ENCODE assay signal across 12 cellular contexts in the genomic region with DNA sequence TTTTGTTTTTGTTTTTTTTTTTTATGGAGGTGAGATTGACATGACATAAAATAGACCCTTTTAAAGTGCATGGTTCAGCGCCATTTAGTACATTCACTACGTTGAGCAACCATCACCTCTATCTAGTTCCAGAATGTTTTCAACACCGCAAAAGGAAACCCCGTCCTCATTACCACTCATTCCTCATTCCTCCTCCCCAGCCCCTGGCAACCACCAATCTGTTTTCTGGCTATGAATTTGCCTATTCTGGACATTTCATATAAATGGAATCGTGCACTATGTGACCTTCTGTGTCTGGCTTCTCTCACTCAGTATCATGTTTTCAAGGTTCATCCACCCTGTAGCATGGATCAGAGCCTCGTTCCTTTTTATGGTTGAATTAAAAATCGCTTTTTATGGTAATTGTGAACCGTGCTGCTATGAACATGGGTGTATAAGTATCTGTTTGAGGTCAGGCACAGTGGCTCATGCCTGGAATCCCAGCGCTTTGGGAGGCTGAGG. TPM values are rescaled to one million over a fixed set of nuclear protein-coding genes. Genes with fewer than 3 reads are reported as not detected.
DNase-seq lines count a peak whose midpoint lies in the region; ATAC-seq, FAIRE-seq and TF ChIP-seq lines count a peak whose summit lies in the region.
"Had no signal": no experiment of that assay in that cellular context is flagged by ENCODE, and none has a peak within 500 bp of the region (broad histone marks: within the 10 kb centered on the region; RNA-seq: fewer than 3 reads in every experiment).

No MANE protein-coding gene starts in this region.

- no peaks in the 10 kb centered on the region for H3K9me3 ChIP-seq in CD4-positive, CD25-positive, alpha-beta regulatory T cell (ENCODE audit: control insufficient read depth in 2 of 2, low read length in 2 of 2)
- H3K9me3 ChIP-seq in GM12878 (replicated peaks; ENCODE audit: control insufficient read depth, insufficient read depth, low read length), result no peaks in the 10 kb centered on the region

- no peaks in the 10 kb centered on the region for H3K27me3 ChIP-seq in CD4-positive, CD25-positive, alpha-beta regulatory T cell (ENCODE audit: control insufficient read depth, insufficient read depth, low read length)
- H3K27me3 ChIP-seq in GM12878 (replicated peaks in 1 of 2; ENCODE audit: control insufficient read depth in 2 of 2, insufficient read depth in 2 of 2, low read length in 1 of 2), result no peaks in the 10 kb centered on the region

- H3K36me3 ChIP-seq in CD4-positive, CD25-positive, alpha-beta regulatory T cell (ENCODE audit: control insufficient read depth, insufficient read depth, low read length), result no peaks in the 10 kb centered on the region
- H3K36me3 ChIP-seq in GM12878 (ENCODE audit: control insufficient read depth in 2 of 2, insufficient read depth in 2 of 2, low read length in 1 of 2), result no peaks in the 10 kb centered on the region

- no TSS peak for BruUV-seq in GM12878 (replicated peaks; lab: Mats Ljungman, UMichigan)

- 28% methylated on average over 9 of the region's 9 CpGs for WGBS in GM12878 (ENCODE audit: insufficient coverage, insufficient replicate concordance, low lambda C conversion rate, missing lambda C conversion rate)

- intact Hi-C loops in GM12878 (cut with micrococcal nuclease; ENCODE audit: unreplicated experiment), result no loop called here

- no peaks in the 10 kb centered on the region for H4K20me1 ChIP-seq in GM12878 (ENCODE audit: control insufficient read depth, insufficient read depth)

- ATAC-seq in CD4-positive, CD25-positive, alpha-beta regulatory T cell (ENCODE audit: low read depth in 2 of 2), result no peak
- ATAC-seq in GM12878 (no peak), HG03521 (IDR thresholded peaks at IDR 0.05; ENCODE audit: unreplicated experiment) (no peak), HG02981 (IDR thresholded peaks at IDR 0.05; ENCODE audit: unreplicated experiment) (no peak)

- H3K4me1 Mint-ChIP-seq in CD4-positive, CD25-positive, alpha-beta regulatory T cell, result peaks cover 17 to 77% (median 37%) of the 10 kb centered on the region in 4 donors
- H3K4me1 Mint-ChIP-seq in IgD-negative memory B cell (peaks cover 38 to 51% (median 39%) of the 10 kb centered on the region in 3 donors), nephron (peaks cover 28% of the 10 kb centered on the region)

- H3K4me3 ChIP-seq in CD4-positive, CD25-positive, alpha-beta regulatory T cell (ENCODE audit: low read depth, low read length), result no peak overlapping the region
- no peak overlapping the region for H3K4me3 ChIP-seq in GM12878

- no peak overlapping the region for H2AFZ ChIP-seq in GM12878 (ENCODE audit: control insufficient read depth, low read depth, low read length)

- RAD21 ChIA-PET in GM12878 (lab: Charles Lee; ENCODE audit: unreplicated experiment), result interaction anchor here (2.1 to 12.1 kb wide), 2 partner anchors 11 to 34 kb away, joined by 10 to 270 read pairs; a partner anchor contains a TSS

- H3K9ac ChIP-seq in GM12878 (ENCODE audit: control insufficient read depth, insufficient read depth, low read length), result no peak overlapping the region

- CTCF ChIA-PET in GM12878 (lab: Yijun Ruan, JAX), result interaction anchor here (6.1 kb wide), 1 partner anchor 11 kb away, joined by 70 read pairs; a partner anchor contains a TSS

- H3K36me3 Mint-ChIP-seq in CD4-positive, CD25-positive, alpha-beta regulatory T cell, result no peaks in the 10 kb centered on the region
- H3K36me3 Mint-ChIP-seq in IgD-negative memory B cell, result peaks cover 2% of the 10 kb centered on the region
- no peaks in the 10 kb centered on the region for H3K36me3 Mint-ChIP-seq in nephron (ENCODE audit: low read depth)

- no peak for DNase-seq in CD4-positive, CD25-positive, alpha-beta regulatory T cell
- no peak for DNase-seq in GM12878 (ENCODE audit: low read depth, low spot score)
- DNase-seq in GM13976 (ENCODE audit: low spot score), result no peak
- DNase-seq: islet precursor cell, NCI-H2081, NCI-H82, SHP77 treated with DMSO at 0.1 percent for 48 hours had no signal

- peak overlapping the region; percentile 43 to 84 (median 66) for H3K4me3 Mint-ChIP-seq in CD4-positive, CD25-positive, alpha-beta regulatory T cell
- H3K4me3 Mint-ChIP-seq in IgD-negative memory B cell (peak overlapping the region; percentile 12 to 80 (median 72)), nephron (no peak overlapping the region)

- TF ChIP-seq CTCF in GM12878 (IDR thresholded peaks at IDR 0.05 in 2 of 3, conservative IDR thresholded peaks at IDR 0.05 in 1 of 3; ENCODE audit: control insufficient read depth in 2 of 3, extremely low read depth in 1 of 3, insufficient read depth in 1 of 3, low read depth in 3 of 3, low read length in 3 of 3) (no peak), nephron (IDR thresholded peaks at IDR 0.05; ENCODE audit: unreplicated experiment in 3 of 3) (no peak), GM13976 (IDR thresholded peaks at IDR 0.05; ENCODE audit: borderline replicate concordance, control extremely low read depth, extremely low read depth, insufficient read depth, missing control alignments) (no peak)

- SMC1A ChIA-PET in GM12878 (lab: Charles Lee; ENCODE audit: uncharacterized antibody, unreplicated experiment), result interaction anchor here (1.0 to 1.7 kb wide), 3 partner anchors 9 to 21 kb away, joined by 4 to 6 read pairs (median 4); a partner anchor contains a TSS

- H3K79me2 ChIP-seq in GM12878 (ENCODE audit: control insufficient read depth, insufficient read depth, low read length), result no peaks in the 10 kb centered on the region

- 0 out of 2 replicates have a peak overlapping the region, but pooled peaks have one; percentile 59 for H3K4me2 ChIP-seq in GM12878 (ENCODE audit: control insufficient read depth, insufficient read depth)

- no peak for FAIRE-seq in GM12878 (lab: Jason Lieb, UNC)
- FAIRE-seq: G401.6 had no signal

- POLR2A ChIA-PET in GM12878 (lab: Charles Lee), result interaction anchor here (1.3 to 10.8 kb wide), 2 partner anchors 11 to 61 kb away, joined by 3 to 331 read pairs; a partner anchor contains a TSS

- peak overlapping the region; percentile 66 to 92 (median 92) for H3K27ac Mint-ChIP-seq in CD4-positive, CD25-positive, alpha-beta regulatory T cell
- H3K27ac Mint-ChIP-seq in IgD-negative memory B cell, result peak overlapping the region; percentile 78 to 100 (median 90)
- H3K27ac Mint-ChIP-seq in nephron, result peak overlapping the region in 2 of 3 experiments; percentile 28 to 78

- peaks cover 0 to 2% (median 0%) of the 10 kb centered on the region in 7 donors for H3K9me3 Mint-ChIP-seq in CD4-positive, CD25-positive, alpha-beta regulatory T cell
- H3K9me3 Mint-ChIP-seq in IgD-negative memory B cell (peaks cover 0 to 4% (median 2%) of the 10 kb centered on the region in 3 donors), nephron (no peaks in the 10 kb centered on the region)

- in situ Hi-C loops in GM12878 (cut with MboI) (loop anchor here (10.0 kb wide), 1 partner anchor 1217 kb away; a partner anchor contains a TSS), GM13976 (cut with MboI; ENCODE audit: low sequenced_read_pairs, unreplicated experiment) (no loop called here)

- no peak for TF ChIP-seq RAD21 in GM12878 (IDR thresholded peaks at IDR 0.05; ENCODE audit: insufficient read depth, low read depth, low read length)

- TF ChIP-seq EP300 in GM12878 (IDR thresholded peaks at IDR 0.05; ENCODE audit: borderline replicate concordance in 1 of 2, control insufficient read depth in 1 of 2, low read depth in 2 of 2, low read length in 2 of 2), result no peak

- H3K4me1 ChIP-seq in CD4-positive, CD25-positive, alpha-beta regulatory T cell (ENCODE audit: control insufficient read depth, insufficient read depth, low read length, poor library complexity, severe bottlenecking), result peaks cover 83% of the 10 kb centered on the region
- peaks cover 58% of the 10 kb centered on the region for H3K4me1 ChIP-seq in GM12878 (ENCODE audit: control insufficient read depth, insufficient read depth, low read length)

- H3K27ac ChIP-seq in CD4-positive, CD25-positive, alpha-beta regulatory T cell (ENCODE audit: insufficient read depth, low read length, poor library complexity, severe bottlenecking), result peak overlapping the region; percentile 99
- no peak overlapping the region for H3K27ac ChIP-seq in GM12878 (ENCODE audit: control insufficient read depth, insufficient read depth)

- no peak for TF ChIP-seq POLR2A in GM12878 (IDR thresholded peaks at IDR 0.05; ENCODE audit: low read depth, low read length)

- H3K27me3 Mint-ChIP-seq in CD4-positive, CD25-positive, alpha-beta regulatory T cell, result peaks cover 8% of the 10 kb centered on the region
- H3K27me3 Mint-ChIP-seq in IgD-negative memory B cell (no peaks in the 10 kb centered on the region), nephron (ENCODE audit: low read depth) (no peaks in the 10 kb centered on the region)

RNA-seq across cellular contexts. Expression of a gene that starts 9.9 kb away (rescaled TPM):
- 670 TPM for total RNA-seq in CD4-positive, CD25-positive, alpha-beta regulatory T cell
- 100 to 1,000 TPM; 122 to 174 (median 144) TPM for polyA plus RNA-seq in CD4-positive, CD25-positive, alpha-beta regulatory T cell
- polyA plus RNA-seq in IgD-negative memory B cell, result 89.3 TPM
- total RNA-seq in GM12878 (2013; cell fraction: nucleolus; rRNA removed), result 147 and 180 TPM in 2 replicates
- total RNA-seq in GM12878 (2014; rRNA removed), result 75.3 and 81.7 TPM in 2 replicates
- total RNA-seq in GM12878 (2014; rRNA removed; fragmentation: Illumina TruSeq; extraction: Trizol), result 20.7 and 23.9 TPM in 2 replicates
- total RNA-seq in GM12878 (2021), result 103 and 111 TPM in 2 replicates
- 23.2 TPM for polyA plus RNA-seq in GM12878 (2011; ENCODE audit: low read depth)
- 19.1 and 31.8 TPM in 2 replicates for polyA plus RNA-seq in GM12878 (2011; rRNA removed)
- polyA plus RNA-seq in GM12878 (2011; cell fraction: cytosol; rRNA removed), result 42.8 and 43.6 TPM in 2 replicates
- polyA plus RNA-seq in GM12878 (2011; cell fraction: nucleus; rRNA removed), result 211 and 230 TPM in 2 replicates
- polyA plus RNA-seq in GM12878 (2012), result 62.9 and 69.7 TPM in 2 replicates
- 31.0 and 48.2 TPM in 2 replicates for polyA plus RNA-seq in GM12878 (2014; fragmentation: Illumina TruSeq; extraction: Trizol)
- 1 to 10 TPM; 4.0 to 4.5 TPM for polyA plus RNA-seq in GM12878 (2014; fragmentation: Nextera tagmentation; extraction: Ambion mirVana)
- 59.7 and 67.2 TPM in 2 replicates for polyA plus RNA-seq in GM12878 (2014; rRNA removed)
- 10 to 100 TPM; 66.3 to 71.8 TPM for polyA plus RNA-seq in GM12878 (2016; fragmentation: Nextera tagmentation; extraction: Ambion mirVana)
- 58.1 and 96.5 TPM in 2 replicates for polyA minus RNA-seq in GM12878 (2011; rRNA and poly(A)+ RNA removed)
- polyA minus RNA-seq in GM12878 (2011; cell fraction: cytosol; rRNA and poly(A)+ RNA removed), result 35.2 and 47.0 TPM in 2 replicates
- polyA minus RNA-seq in GM12878 (2011; cell fraction: nucleus; rRNA and poly(A)+ RNA removed), result 50.1 and 74.1 TPM in 2 replicates

RNA-seq across cellular contexts. Expression of a gene that starts 47.8 kb away (rescaled TPM):
- 232 TPM for total RNA-seq in CD4-positive, CD25-positive, alpha-beta regulatory T cell
- polyA plus RNA-seq in CD4-positive, CD25-positive, alpha-beta regulatory T cell, result 100 to 1,000 TPM; 110 to 150 (median 125) TPM
- 169 TPM for polyA plus RNA-seq in IgD-negative memory B cell
- total RNA-seq in GM12878 (2013; cell fraction: nucleolus; rRNA removed), result 162 and 204 TPM in 2 replicates
- 248 and 280 TPM in 2 replicates for total RNA-seq in GM12878 (2014; rRNA removed)
- total RNA-seq in GM12878 (2014; rRNA removed; fragmentation: Illumina TruSeq; extraction: Trizol), result 109 and 116 TPM in 2 replicates
- total RNA-seq in GM12878 (2021), result 218 and 236 TPM in 2 replicates
- polyA plus RNA-seq in GM12878 (2011; ENCODE audit: low read depth), result 90.3 TPM
- 56.8 and 134 TPM in 2 replicates for polyA plus RNA-seq in GM12878 (2011; rRNA removed)
- 158 and 220 TPM in 2 replicates for polyA plus RNA-seq in GM12878 (2011; cell fraction: cytosol; rRNA removed)
- polyA plus RNA-seq in GM12878 (2011; cell fraction: nucleus; rRNA removed), result 1,234 and 1,343 TPM in 2 replicates
- polyA plus RNA-seq in GM12878 (2012), result 147 and 173 TPM in 2 replicates
- polyA plus RNA-seq in GM12878 (2014; fragmentation: Illumina TruSeq; extraction: Trizol), result 40.7 and 113 TPM in 2 replicates
- 100 to 1,000 TPM; 168 to 212 TPM for polyA plus RNA-seq in GM12878 (2014; fragmentation: Nextera tagmentation; extraction: Ambion mirVana)
- 249 and 298 TPM in 2 replicates for polyA plus RNA-seq in GM12878 (2014; rRNA removed)
- polyA plus RNA-seq in GM12878 (2016; fragmentation: Nextera tagmentation; extraction: Ambion mirVana), result 100 to 1,000 TPM; 356 to 378 TPM
- 84.7 and 109 TPM in 2 replicates for polyA minus RNA-seq in GM12878 (2011; rRNA and poly(A)+ RNA removed)
- 46.0 and 52.9 TPM in 2 replicates for polyA minus RNA-seq in GM12878 (2011; cell fraction: cytosol; rRNA and poly(A)+ RNA removed)
- polyA minus RNA-seq in GM12878 (2011; cell fraction: nucleus; rRNA and poly(A)+ RNA removed), result 125 and 175 TPM in 2 replicates

Comparison
In these comparisons a context has a peak if more than half of its experiments do, and no peak if none do; other contexts are left out.
1. H3K4me3 Mint-ChIP-seq: peak in CD4-positive, CD25-positive, alpha-beta regulatory T cell (4 of 4) and IgD-negative memory B cell (4 of 4); none in nephron (0 of 3).
2. Peak in every context shown above with its lines, with median percentiles within 50 percentile points of each other: H3K27ac Mint-ChIP-seq.